ENCODE assay signal across 2 cellular contexts in the genomic region with DNA sequence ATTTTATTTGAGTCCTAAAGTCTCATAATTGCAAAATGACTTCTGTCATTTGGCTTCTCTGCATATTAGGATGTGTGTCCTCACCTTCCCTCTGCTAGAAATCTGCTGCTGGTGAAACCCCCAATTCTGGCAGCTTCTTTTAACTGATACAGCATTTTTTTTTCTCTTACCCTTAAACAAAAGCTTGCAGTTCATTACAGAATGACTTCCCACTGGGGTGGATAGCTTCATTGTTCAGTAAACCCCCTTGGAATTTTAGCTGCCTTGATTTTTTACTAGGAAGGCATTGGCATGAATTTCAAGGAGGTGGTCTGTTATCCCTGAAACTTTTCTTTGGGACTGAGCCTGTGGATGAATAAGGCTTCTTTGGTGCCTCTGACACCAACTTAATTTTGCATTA.
TF ChIP-seq lines count a peak whose summit lies in the region.

No MANE protein-coding gene starts in this region.

TF ChIP-seq in HepG2, 621 proteins besides CTCF, POLR2A, EP300 and RAD21:
- TF ChIP-seq ZNF674 (CRISPR knock-in tag; IDR thresholded peaks at IDR 0.05; ENCODE audit: low read depth) (no peak), MAFF (IDR thresholded peaks at IDR 0.05; ENCODE audit: low read depth, low read length) (0 out of 2 replicates have a peak, but pooled peaks have one; percentile 7), ZZZ3 (CRISPR knock-in tag; IDR thresholded peaks at IDR 0.05; ENCODE audit: borderline replicate concordance) (no peak)

TF ChIP-seq in WTC11, 78 proteins besides CTCF, POLR2A, EP300 and RAD21:
- no peak for TF ChIP-seq JUN (CRISPR knock-in tag; IDR thresholded peaks at IDR 0.05)
- TF ChIP-seq ZNF396 (CRISPR knock-in tag; IDR thresholded peaks at IDR 0.05; ENCODE audit: borderline replicate concordance) = no peak
- no peak for TF ChIP-seq NR1H2 (CRISPR knock-in tag; IDR thresholded peaks at IDR 0.05)
- no peak for TF ChIP-seq ZBTB21 (CRISPR knock-in tag; IDR thresholded peaks at IDR 0.05; ENCODE audit: borderline replicate concordance)
- TF ChIP-seq, protein P1, sequence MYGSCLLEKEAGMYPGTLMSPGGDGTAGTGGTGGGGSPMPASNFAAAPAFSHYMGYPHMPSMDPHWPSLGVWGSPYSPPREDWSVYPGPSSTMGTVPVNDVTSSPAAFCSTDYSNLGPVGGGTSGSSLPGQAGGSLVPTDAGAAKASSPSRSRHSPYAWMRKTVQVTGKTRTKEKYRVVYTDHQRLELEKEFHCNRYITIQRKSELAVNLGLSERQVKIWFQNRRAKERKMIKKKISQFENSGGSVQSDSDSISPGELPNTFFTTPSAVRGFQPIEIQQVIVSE (CRISPR knock-in tag; IDR thresholded peaks at IDR 0.05; ENCODE audit: borderline replicate concordance) = no peak
- TF ChIP-seq, protein P2, sequence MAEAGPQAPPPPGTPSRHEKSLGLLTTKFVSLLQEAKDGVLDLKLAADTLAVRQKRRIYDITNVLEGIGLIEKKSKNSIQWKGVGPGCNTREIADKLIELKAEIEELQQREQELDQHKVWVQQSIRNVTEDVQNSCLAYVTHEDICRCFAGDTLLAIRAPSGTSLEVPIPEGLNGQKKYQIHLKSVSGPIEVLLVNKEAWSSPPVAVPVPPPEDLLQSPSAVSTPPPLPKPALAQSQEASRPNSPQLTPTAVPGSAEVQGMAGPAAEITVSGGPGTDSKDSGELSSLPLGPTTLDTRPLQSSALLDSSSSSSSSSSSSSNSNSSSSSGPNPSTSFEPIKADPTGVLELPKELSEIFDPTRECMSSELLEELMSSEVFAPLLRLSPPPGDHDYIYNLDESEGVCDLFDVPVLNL (CRISPR knock-in tag; IDR thresholded peaks at IDR 0.05; ENCODE audit: borderline replicate concordance, low read depth) = no peak
- TF ChIP-seq ATF1 (CRISPR knock-in tag; IDR thresholded peaks at IDR 0.05) = no peak
- no peak for TF ChIP-seq NFATC4 (CRISPR knock-in tag; IDR thresholded peaks at IDR 0.05)
- no peak for TF ChIP-seq IRF2 (CRISPR knock-in tag; IDR thresholded peaks at IDR 0.05; ENCODE audit: borderline replicate concordance, low read depth)
- TF ChIP-seq, protein P3, sequence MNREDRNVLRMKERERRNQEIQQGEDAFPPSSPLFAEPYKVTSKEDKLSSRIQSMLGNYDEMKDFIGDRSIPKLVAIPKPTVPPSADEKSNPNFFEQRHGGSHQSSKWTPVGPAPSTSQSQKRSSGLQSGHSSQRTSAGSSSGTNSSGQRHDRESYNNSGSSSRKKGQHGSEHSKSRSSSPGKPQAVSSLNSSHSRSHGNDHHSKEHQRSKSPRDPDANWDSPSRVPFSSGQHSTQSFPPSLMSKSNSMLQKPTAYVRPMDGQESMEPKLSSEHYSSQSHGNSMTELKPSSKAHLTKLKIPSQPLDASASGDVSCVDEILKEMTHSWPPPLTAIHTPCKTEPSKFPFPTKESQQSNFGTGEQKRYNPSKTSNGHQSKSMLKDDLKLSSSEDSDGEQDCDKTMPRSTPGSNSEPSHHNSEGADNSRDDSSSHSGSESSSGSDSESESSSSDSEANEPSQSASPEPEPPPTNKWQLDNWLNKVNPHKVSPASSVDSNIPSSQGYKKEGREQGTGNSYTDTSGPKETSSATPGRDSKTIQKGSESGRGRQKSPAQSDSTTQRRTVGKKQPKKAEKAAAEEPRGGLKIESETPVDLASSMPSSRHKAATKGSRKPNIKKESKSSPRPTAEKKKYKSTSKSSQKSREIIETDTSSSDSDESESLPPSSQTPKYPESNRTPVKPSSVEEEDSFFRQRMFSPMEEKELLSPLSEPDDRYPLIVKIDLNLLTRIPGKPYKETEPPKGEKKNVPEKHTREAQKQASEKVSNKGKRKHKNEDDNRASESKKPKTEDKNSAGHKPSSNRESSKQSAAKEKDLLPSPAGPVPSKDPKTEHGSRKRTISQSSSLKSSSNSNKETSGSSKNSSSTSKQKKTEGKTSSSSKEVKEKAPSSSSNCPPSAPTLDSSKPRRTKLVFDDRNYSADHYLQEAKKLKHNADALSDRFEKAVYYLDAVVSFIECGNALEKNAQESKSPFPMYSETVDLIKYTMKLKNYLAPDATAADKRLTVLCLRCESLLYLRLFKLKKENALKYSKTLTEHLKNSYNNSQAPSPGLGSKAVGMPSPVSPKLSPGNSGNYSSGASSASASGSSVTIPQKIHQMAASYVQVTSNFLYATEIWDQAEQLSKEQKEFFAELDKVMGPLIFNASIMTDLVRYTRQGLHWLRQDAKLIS (CRISPR knock-in tag; IDR thresholded peaks at IDR 0.05; ENCODE audit: borderline replicate concordance) = no peak
- TF ChIP-seq RORB (CRISPR knock-in tag; IDR thresholded peaks at IDR 0.05) = no peak
- no peak for TF ChIP-seq ESRRA (CRISPR knock-in tag; IDR thresholded peaks at IDR 0.05; ENCODE audit: borderline replicate concordance)
